Comparison of ENCODE assay signal across 8 cellular contexts in the genomic region with DNA sequence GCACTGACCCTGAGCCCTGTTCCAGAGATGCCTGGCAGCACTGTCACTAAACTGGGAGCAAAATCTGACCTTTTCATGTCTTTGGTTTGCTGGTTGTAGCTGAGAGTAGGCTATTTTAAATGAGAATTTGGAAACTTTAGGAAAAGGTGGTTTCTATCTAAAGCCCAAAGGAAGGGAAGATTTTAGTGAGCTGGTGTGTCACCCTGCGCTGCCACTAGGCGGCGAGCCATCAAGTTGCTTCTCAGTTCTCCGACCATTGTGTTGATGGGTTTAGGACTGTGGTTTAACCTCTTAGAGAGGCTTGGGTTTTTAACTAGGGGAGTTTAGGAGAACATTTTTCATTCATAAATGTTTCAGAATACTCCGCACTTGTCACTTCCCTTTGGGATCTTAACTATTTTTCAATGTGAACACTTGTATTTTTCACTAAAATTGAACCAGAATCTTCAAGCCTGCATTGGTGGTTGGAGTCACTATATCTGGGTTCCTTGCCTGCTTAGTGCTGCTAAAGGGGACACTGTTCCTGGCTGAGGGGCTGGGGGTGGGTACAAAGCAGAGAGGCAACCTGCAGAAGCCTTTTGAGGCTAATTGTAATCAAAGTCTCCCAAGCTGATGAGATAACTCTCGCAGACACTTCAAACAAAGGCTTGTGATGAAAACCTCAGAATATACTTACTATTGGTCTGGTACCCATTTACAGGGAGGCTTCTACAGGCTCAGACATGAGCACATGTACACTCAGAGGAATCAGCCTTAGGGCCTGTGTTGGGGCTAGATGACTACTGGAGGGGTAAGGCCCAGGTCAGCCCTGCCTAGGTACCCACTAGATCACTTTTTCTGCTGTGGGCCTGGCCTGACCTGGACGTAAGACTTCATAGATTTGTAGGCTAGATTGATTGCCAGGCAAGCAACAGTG. TPM values are rescaled to one million over a fixed set of nuclear protein-coding genes. Genes with fewer than 3 reads are reported as not detected.
DNase-seq lines count a peak whose midpoint lies in the region; ATAC-seq and TF ChIP-seq lines count a peak whose summit lies in the region.

No MANE protein-coding gene starts in this region.

- H3K9me3 ChIP-seq in cardiac muscle cell (ENCODE audit: low read depth) (no peaks in the 10 kb centered on the region), suprapubic skin (no peaks in the 10 kb centered on the region)

- TF ChIP-seq POLR2A in suprapubic skin (IDR thresholded peaks at IDR 0.05) = no peak

- no peak for ATAC-seq in Right ventricle myocardium superior (ENCODE audit: poor library complexity)
- ATAC-seq in SK-N-SH treated with all-trans-retinoic acid at 6 μM for 48 hours = peak; percentile 44
- ATAC-seq in GM21447 (IDR thresholded peaks at IDR 0.05; ENCODE audit: unreplicated experiment) = no peak

- H3K36me3 ChIP-seq in cardiac muscle cell = peaks cover 14% of the 10 kb centered on the region
- H3K36me3 ChIP-seq in suprapubic skin = peaks cover 39% of the 10 kb centered on the region

- peaks cover 40% of the 10 kb centered on the region for H3K4me1 Mint-ChIP-seq in glutamatergic neuron (ENCODE audit: low read depth, unreplicated experiment)

- H3K27me3 ChIP-seq in cardiac muscle cell = no peaks in the 10 kb centered on the region
- H3K27me3 ChIP-seq in suprapubic skin = no peaks in the 10 kb centered on the region

- peak; percentile 81 for TF ChIP-seq CTCF in cardiac muscle cell (IDR thresholded peaks at IDR 0.05; ENCODE audit: low read depth, low read length)
- peak; percentile 97 for TF ChIP-seq CTCF in glutamatergic neuron (IDR thresholded peaks at IDR 0.05; ENCODE audit: partially characterized antibody, unreplicated experiment)
- TF ChIP-seq CTCF in suprapubic skin (IDR thresholded peaks at IDR 0.05) = peak; percentile 35 to 60

- H3K9me3 Mint-ChIP-seq in glutamatergic neuron (ENCODE audit: unreplicated experiment) = peaks cover 5% of the 10 kb centered on the region

- intact Hi-C loops in Right ventricle myocardium superior (cut with DNase I) = no loop called here

- WGBS in suprapubic skin = 43% methylated on average over 7 of the region's 7 CpGs

- TF ChIP-seq EP300 in suprapubic skin (IDR thresholded peaks at IDR 0.05) = no peak

- DNase-seq in cardiac muscle cell (ENCODE audit: low read depth in 1 of 2, low spot score in 1 of 2) = peak; percentile 38 to 43
- no peak for DNase-seq in Right ventricle myocardium superior
- DNase-seq in glutamatergic neuron = peak; percentile 65
- no peak for DNase-seq in suprapubic skin (ENCODE audit: low spot score in 2 of 2)
- DNase-seq in NCI-H1694 (lab: John Stamatoyannopoulos, UW) = no peak
- no peak for DNase-seq in stimulated activated naive CD4-positive, alpha-beta T cell treated with Interleukin-2 at 50 U/mL for 16 hours (lab: John Stamatoyannopoulos, UW)

- no peak overlapping the region for H3K4me3 ChIP-seq in cardiac muscle cell
- no peak overlapping the region for H3K4me3 ChIP-seq in suprapubic skin

- no peaks in the 10 kb centered on the region for H3K36me3 Mint-ChIP-seq in glutamatergic neuron (ENCODE audit: unreplicated experiment)

- no peak overlapping the region for H3K4me3 Mint-ChIP-seq in glutamatergic neuron (ENCODE audit: unreplicated experiment)

- peak overlapping the region; percentile 80 for H3K27ac Mint-ChIP-seq in glutamatergic neuron (ENCODE audit: unreplicated experiment)

- H3K27me3 Mint-ChIP-seq in glutamatergic neuron (ENCODE audit: unreplicated experiment) = peaks cover 2% of the 10 kb centered on the region

- H3K27ac ChIP-seq in cardiac muscle cell (no peak overlapping the region), suprapubic skin (peak overlapping the region; percentile 83)

- H3K4me1 ChIP-seq in cardiac muscle cell (ENCODE audit: low read depth) (no peaks in the 10 kb centered on the region), suprapubic skin (peaks cover 70% of the 10 kb centered on the region)

TF ChIP-seq in SK-N-SH treated with all-trans-retinoic acid at 6 μM for 48 hours, 23 proteins besides CTCF, POLR2A, EP300 and RAD21 (continues in another document):
- no peak for TF ChIP-seq ZNF565 (CRISPR knock-in tag; conservative IDR thresholded peaks at IDR 0.05; ENCODE audit: low read depth)
- no peak for TF ChIP-seq ZC3H10 (CRISPR knock-in tag; IDR thresholded peaks at IDR 0.05)
- no peak for TF ChIP-seq TOX (CRISPR knock-in tag; IDR thresholded peaks at IDR 0.05; ENCODE audit: borderline replicate concordance)
- TF ChIP-seq BACH2 (CRISPR knock-in tag; IDR thresholded peaks at IDR 0.05; ENCODE audit: borderline replicate concordance) = no peak
- TF ChIP-seq, protein P1, sequence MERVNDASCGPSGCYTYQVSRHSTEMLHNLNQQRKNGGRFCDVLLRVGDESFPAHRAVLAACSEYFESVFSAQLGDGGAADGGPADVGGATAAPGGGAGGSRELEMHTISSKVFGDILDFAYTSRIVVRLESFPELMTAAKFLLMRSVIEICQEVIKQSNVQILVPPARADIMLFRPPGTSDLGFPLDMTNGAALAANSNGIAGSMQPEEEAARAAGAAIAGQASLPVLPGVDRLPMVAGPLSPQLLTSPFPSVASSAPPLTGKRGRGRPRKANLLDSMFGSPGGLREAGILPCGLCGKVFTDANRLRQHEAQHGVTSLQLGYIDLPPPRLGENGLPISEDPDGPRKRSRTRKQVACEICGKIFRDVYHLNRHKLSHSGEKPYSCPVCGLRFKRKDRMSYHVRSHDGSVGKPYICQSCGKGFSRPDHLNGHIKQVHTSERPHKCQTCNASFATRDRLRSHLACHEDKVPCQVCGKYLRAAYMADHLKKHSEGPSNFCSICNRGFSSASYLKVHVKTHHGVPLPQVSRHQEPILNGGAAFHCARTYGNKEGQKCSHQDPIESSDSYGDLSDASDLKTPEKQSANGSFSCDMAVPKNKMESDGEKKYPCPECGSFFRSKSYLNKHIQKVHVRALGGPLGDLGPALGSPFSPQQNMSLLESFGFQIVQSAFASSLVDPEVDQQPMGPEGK (CRISPR knock-in tag; IDR thresholded peaks at IDR 0.05; ENCODE audit: borderline replicate concordance) = no peak
- TF ChIP-seq SNAI2 (CRISPR knock-in tag; IDR thresholded peaks at IDR 0.05) = no peak
- TF ChIP-seq POU6F1 (CRISPR knock-in tag; IDR thresholded peaks at IDR 0.05; ENCODE audit: borderline replicate concordance, low read depth) = no peak
- TF ChIP-seq ZFP30 (CRISPR knock-in tag; IDR thresholded peaks at IDR 0.05) = no peak
- no peak for TF ChIP-seq ARNTL (CRISPR knock-in tag; IDR thresholded peaks at IDR 0.05; ENCODE audit: borderline replicate concordance, low read depth)
- TF ChIP-seq, protein P2, sequence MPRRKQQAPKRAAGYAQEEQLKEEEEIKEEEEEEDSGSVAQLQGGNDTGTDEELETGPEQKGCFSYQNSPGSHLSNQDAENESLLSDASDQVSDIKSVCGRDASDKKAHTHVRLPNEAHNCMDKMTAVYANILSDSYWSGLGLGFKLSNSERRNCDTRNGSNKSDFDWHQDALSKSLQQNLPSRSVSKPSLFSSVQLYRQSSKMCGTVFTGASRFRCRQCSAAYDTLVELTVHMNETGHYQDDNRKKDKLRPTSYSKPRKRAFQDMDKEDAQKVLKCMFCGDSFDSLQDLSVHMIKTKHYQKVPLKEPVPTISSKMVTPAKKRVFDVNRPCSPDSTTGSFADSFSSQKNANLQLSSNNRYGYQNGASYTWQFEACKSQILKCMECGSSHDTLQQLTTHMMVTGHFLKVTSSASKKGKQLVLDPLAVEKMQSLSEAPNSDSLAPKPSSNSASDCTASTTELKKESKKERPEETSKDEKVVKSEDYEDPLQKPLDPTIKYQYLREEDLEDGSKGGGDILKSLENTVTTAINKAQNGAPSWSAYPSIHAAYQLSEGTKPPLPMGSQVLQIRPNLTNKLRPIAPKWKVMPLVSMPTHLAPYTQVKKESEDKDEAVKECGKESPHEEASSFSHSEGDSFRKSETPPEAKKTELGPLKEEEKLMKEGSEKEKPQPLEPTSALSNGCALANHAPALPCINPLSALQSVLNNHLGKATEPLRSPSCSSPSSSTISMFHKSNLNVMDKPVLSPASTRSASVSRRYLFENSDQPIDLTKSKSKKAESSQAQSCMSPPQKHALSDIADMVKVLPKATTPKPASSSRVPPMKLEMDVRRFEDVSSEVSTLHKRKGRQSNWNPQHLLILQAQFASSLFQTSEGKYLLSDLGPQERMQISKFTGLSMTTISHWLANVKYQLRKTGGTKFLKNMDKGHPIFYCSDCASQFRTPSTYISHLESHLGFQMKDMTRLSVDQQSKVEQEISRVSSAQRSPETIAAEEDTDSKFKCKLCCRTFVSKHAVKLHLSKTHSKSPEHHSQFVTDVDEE (CRISPR knock-in tag; IDR thresholded peaks at IDR 0.05) = no peak
- no peak for TF ChIP-seq ZNF70 (CRISPR knock-in tag; IDR thresholded peaks at IDR 0.05)
- no peak for TF ChIP-seq RARB (CRISPR knock-in tag; IDR thresholded peaks at IDR 0.05)
- no peak for TF ChIP-seq ZNF8 (CRISPR knock-in tag; IDR thresholded peaks at IDR 0.05)
- TF ChIP-seq TCF4 (CRISPR knock-in tag; IDR thresholded peaks at IDR 0.05; ENCODE audit: borderline replicate concordance) = no peak
- TF ChIP-seq GLIS3 (CRISPR knock-in tag; IDR thresholded peaks at IDR 0.05) = no peak
- no peak for TF ChIP-seq OSR1 (CRISPR knock-in tag; IDR thresholded peaks at IDR 0.05)

RNA-seq across cellular contexts. Expression of gene EXOSC7, which starts 16.8 kb away (rescaled TPM):
- 47.7 and 61.1 TPM in 2 replicates for total RNA-seq in cardiac muscle cell
- 66.9 and 70.4 TPM in 2 replicates for polyA plus RNA-seq in cardiac muscle cell
- 24.4 TPM for total RNA-seq in Right ventricle myocardium superior
- total RNA-seq in glutamatergic neuron (ENCODE audit: unreplicated experiment) = 30.9 TPM
- 100 to 1,000 TPM in 1 of 4 donors, 10 to 100 TPM in 3; 72.1 to 216 (median 88.7) TPM for total RNA-seq in suprapubic skin

RNA-seq across cellular contexts. Expression of gene ZDHHC3, which starts 16.8 kb away (rescaled TPM):
- 50.2 and 60.3 TPM in 2 replicates for total RNA-seq in cardiac muscle cell
- 43.8 and 47.8 TPM in 2 replicates for polyA plus RNA-seq in cardiac muscle cell
- total RNA-seq in Right ventricle myocardium superior = 35.6 TPM
- total RNA-seq in glutamatergic neuron (ENCODE audit: unreplicated experiment) = 52.4 TPM
- total RNA-seq in suprapubic skin = 100 to 1,000 TPM; 143 to 311 (median 175) TPM

RNA-seq across cellular contexts. Expression of gene CLEC3B, which starts 33.3 kb away (rescaled TPM):
- 1.3 TPM in 1 of 2 replicates, not detected in the other for total RNA-seq in cardiac muscle cell
- polyA plus RNA-seq in cardiac muscle cell = 0.21 and 1.6 TPM in 2 replicates
- 78.6 TPM for total RNA-seq in Right ventricle myocardium superior
- total RNA-seq in glutamatergic neuron (ENCODE audit: unreplicated experiment) = not detected
- 10 to 100 TPM; 27.4 to 42.3 (median 29.3) TPM for total RNA-seq in suprapubic skin

Comparison
In these comparisons a context has a peak if more than half of its experiments do, and no peak if none do; other contexts are left out.
1. DNase-seq: peak in cardiac muscle cell (2 of 2) and glutamatergic neuron (single experiment); none in Right ventricle myocardium superior (single experiment), suprapubic skin (0 of 2), NCI-H1694 (single experiment) and stimulated activated naive CD4-positive, alpha-beta T cell treated with Interleukin-2 at 50 U/mL for 16 hours (single experiment).
2. RNA of gene CLEC3B, which starts 33.3 kb away (total RNA-seq): 78.6 TPM in Right ventricle myocardium superior (single experiment) and 27.4 to 42.3 TPM in suprapubic skin; 1.3 TPM in cardiac muscle cell and not detected in glutamatergic neuron (single experiment); every median in the first group is over 10 times any median in the second.
3. Peak in every context shown above with its lines, with median percentiles within 50 percentile points of each other: CTCF ChIP-seq.